ENCODE assay signal across 2 cellular contexts in genomic region chr15:27087651-27088583, GRCh38.
TF ChIP-seq lines count a peak whose summit lies in the region.

No MANE protein-coding gene starts in this region.

TF ChIP-seq in GM23338, 12 proteins besides CTCF, POLR2A, EP300 and RAD21 (continued from another document):
- TF ChIP-seq ZNF331 (CRISPR knock-in tag; IDR thresholded peaks at IDR 0.05; ENCODE audit: low read depth): no peak
- TF ChIP-seq STAT1 (IDR thresholded peaks at IDR 0.05; ENCODE audit: unreplicated experiment): no peak
- TF ChIP-seq NANOG (IDR thresholded peaks at IDR 0.05; ENCODE audit: borderline replicate concordance): no peak
- TF ChIP-seq REST (IDR thresholded peaks at IDR 0.05; ENCODE audit: unreplicated experiment): no peak
- no peak for TF ChIP-seq CREB1 (CRISPR knock-in tag; IDR thresholded peaks at IDR 0.05; ENCODE audit: low read depth)

TF ChIP-seq in IMR-90, 13 proteins besides CTCF, POLR2A, EP300 and RAD21 (continued from another document):
- TF ChIP-seq BHLHE40 (IDR thresholded peaks at IDR 0.05; ENCODE audit: low read depth, low read length): no peak
- no peak for TF ChIP-seq MAFK (IDR thresholded peaks at IDR 0.05; ENCODE audit: low read depth, low read length)
- no peak for TF ChIP-seq RCOR1 (IDR thresholded peaks at IDR 0.05; ENCODE audit: insufficient replicate concordance, low read length)
- TF ChIP-seq MXI1 (IDR thresholded peaks at IDR 0.05; ENCODE audit: borderline replicate concordance, low read depth, low read length): no peak
- no peak for TF ChIP-seq CHD1 (IDR thresholded peaks at IDR 0.05; ENCODE audit: low read depth, low read length)
- no peak for TF ChIP-seq NFE2L2 (IDR thresholded peaks at IDR 0.05; ENCODE audit: low read depth, low read length)
- TF ChIP-seq SMC3 (IDR thresholded peaks at IDR 0.05; ENCODE audit: low read depth, low read length): no peak
- TF ChIP-seq CEBPB (IDR thresholded peaks at IDR 0.05; ENCODE audit: low read depth, low read length): no peak
- TF ChIP-seq FOS (IDR thresholded peaks at IDR 0.05; ENCODE audit: low read depth, low read length): no peak
- no peak for TF ChIP-seq RFX5 (IDR thresholded peaks at IDR 0.05; ENCODE audit: low read depth, low read length)
